26 cellular contexts compared by ENCODE assay signal in the genomic region with DNA sequence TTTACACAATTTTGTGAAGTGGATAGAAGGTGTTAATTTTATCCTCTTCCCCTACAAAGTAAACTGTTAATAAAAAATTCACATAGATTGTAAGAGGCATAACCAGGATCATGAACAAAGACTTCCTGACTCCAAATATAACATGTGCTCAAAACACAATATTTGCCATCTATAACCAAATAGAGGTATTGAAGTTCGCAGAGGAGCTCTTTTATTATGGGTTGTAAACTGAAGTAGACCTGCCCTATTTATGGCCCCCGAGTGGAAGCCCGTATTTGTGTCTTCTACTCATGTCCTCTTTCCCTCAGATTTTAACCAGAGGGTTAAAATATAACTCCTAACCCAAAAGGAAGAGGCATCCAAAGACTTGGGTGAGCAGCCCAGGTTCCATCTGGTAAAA.
"Had no signal": no experiment of that assay in that cellular context is flagged by ENCODE, and none has a peak within 500 bp of the region (broad histone marks: within the 10 kb centered on the region; RNA-seq: fewer than 3 reads in every experiment).

No MANE protein-coding gene starts in this region.

- DNase-seq: stimulated activated CD4-positive, alpha-beta T cell treated with anti-CD3 and anti-CD28 coated beads, Interleukin-2, amount 100 ng/mL, for 48 hours; stimulated activated CD4-positive, alpha-beta T cell treated with anti-CD3 and anti-CD28 coated beads, Interleukin-4, amount 100 ng/mL, for 1 hour; stimulated activated CD4-positive, alpha-beta T cell treated with anti-CD3 and anti-CD28 coated beads, Interleukin-4, amount 100 ng/mL, for 24 hours; stimulated activated CD4-positive, alpha-beta T cell treated with anti-CD3 and anti-CD28 coated beads, Interleukin-4, amount 100 ng/mL, for 4 hours; stimulated activated CD8-positive, alpha-beta memory T cell treated with anti-CD3 and anti-CD28 coated beads, Interleukin-4, amount 100 ng/mL, for 48 hours; stimulated activated naive B cell treated with anti-CD40 and anti-IgM and Interleukin-4, amounts not matched to agents 10 μg/mL and 1 μg/mL and 100 μg/mL, for 72 hours; stimulated activated naive CD4-positive, alpha-beta T cell; stimulated activated naive CD4-positive, alpha-beta T cell treated with Interleukin-2 at 50 U/mL for 16 hours; stimulated activated naive CD8-positive, alpha-beta T cell treated with anti-CD3 and anti-CD28 coated beads, Interleukin-15, amount 100 ng/mL, for 72 hours; stimulated activated naive CD8-positive, alpha-beta T cell treated with anti-CD3 and anti-CD28 coated beads, Interleukin-15, Interleukin-2, amounts not matched to agents 100 U/mL and 50 U/mL, for 24 hours; stomach; substantia nigra; testis; thyroid gland; tibial artery; transverse colon; trophoblast cell; upper lobe of left lung; upper lobe of right lung; uterus had no signal

- H3K27me3 ChIP-seq: stomach, suprapubic skin, testis, thyroid gland, tibial artery, tibial nerve, transverse colon, upper lobe of left lung, upper lobe of right lung, uterus, vagina had no signal

- H3K9me3 ChIP-seq: stomach, suprapubic skin, testis, thoracic aorta, thyroid gland, tibial artery, tibial nerve, transverse colon, upper lobe of left lung, upper lobe of right lung, uterus, vagina had no signal

- H3K36me3 ChIP-seq: stomach, suprapubic skin, thoracic aorta, thyroid gland, tibial artery, tibial nerve, transverse colon, upper lobe of left lung, upper lobe of right lung, uterus, vagina had no signal

- ATAC-seq: stimulated activated effector memory CD8-positive, alpha-beta T cell treated with anti-CD3 and anti-CD28 coated beads, Interleukin-12 subunit alpha, Interleukin-12 subunit beta, amount 100 ng/mL, for 72 hours; stimulated activated memory B cell treated with anti-CD40 and anti-IgM and Interleukin-4, amounts not matched to agents 10 μg/mL and 1 μg/mL and 100 μg/mL, for 72 hours; stimulated activated naive B cell treated with anti-CD40 and anti-IgM and Interleukin-4, amounts not matched to agents 10 μg/mL and 1 μg/mL and 100 μg/mL, for 72 hours; stimulated activated naive CD8-positive, alpha-beta T cell treated with anti-CD3 and anti-CD28 coated beads, Interleukin-15, amount 100 ng/mL, for 72 hours; stimulated activated naive CD8-positive, alpha-beta T cell treated with anti-CD3 and anti-CD28 coated beads, Interleukin-15, Interleukin-2, amounts not matched to agents 100 U/mL and 50 U/mL, for 24 hours; upper lobe of right lung had no signal

- H3K4me3 ChIP-seq: stomach, suprapubic skin, testis, thoracic aorta, thyroid gland, tibial artery, tibial nerve, transverse colon, upper lobe of left lung, upper lobe of right lung, uterus, vagina had no signal

- H3K27ac ChIP-seq: stomach, suprapubic skin, testis, thoracic aorta, thyroid gland, tibial artery, tibial nerve, transverse colon, upper lobe of left lung, upper lobe of right lung, uterus, vagina had no signal

- H3K4me1 ChIP-seq: stomach, suprapubic skin, testis, thyroid gland, tibial nerve, upper lobe of left lung, upper lobe of right lung, uterus, vagina had no signal
